Comparison of ENCODE assay signal across 13 cellular contexts in the genomic region with DNA sequence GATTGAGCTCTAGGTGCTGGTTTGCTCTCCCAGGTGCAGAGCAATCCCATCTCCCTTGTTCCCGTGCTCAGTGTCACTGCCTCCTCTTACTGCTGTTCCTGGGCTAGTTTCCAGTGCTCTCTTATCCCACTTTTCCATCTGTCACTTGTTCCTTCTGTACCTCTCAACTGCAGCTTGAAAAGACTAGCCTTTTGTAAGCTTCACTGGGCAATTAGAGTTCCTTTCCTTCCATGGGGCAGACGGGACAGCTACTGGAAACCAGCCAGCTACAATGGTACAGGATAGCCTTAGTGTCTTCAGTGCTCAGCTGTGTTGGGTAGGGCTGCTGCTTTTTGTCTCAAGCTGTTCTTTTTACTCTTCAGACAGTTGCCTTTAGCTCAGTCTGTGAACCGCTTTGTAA. TPM values are rescaled to one million over a fixed set of nuclear protein-coding genes. Genes with fewer than 3 reads are reported as not detected.
A peak's percentile ranks its signal among the peaks of the same experiment; 100 is the strongest.
DNase-seq lines count a peak whose midpoint lies in the region; ATAC-seq lines count a peak whose summit lies in the region.
"Had no signal": no experiment of that assay in that cellular context is flagged by ENCODE, and none has a peak within 500 bp of the region (broad histone marks: within the 10 kb centered on the region; RNA-seq: fewer than 3 reads in every experiment).

No MANE protein-coding gene starts in this region.

- no peak overlapping the region for H3K27ac Mint-ChIP-seq in activated CD4-positive, alpha-beta memory T cell treated with anti-CD3 and anti-CD28 coated beads, Interleukin-2, amount 10 ng/mL, durations not matched to agents 7 days and 5 days
- H3K27ac Mint-ChIP-seq: activated T-helper 17 cell treated with anti-CD3 and anti-CD28 coated beads, Interleukin-2, amount 50 U/mL, for 72 hours; progenitor cell of endocrine pancreas had no signal

- H3K36me3 Mint-ChIP-seq in activated CD4-positive, alpha-beta memory T cell treated with anti-CD3 and anti-CD28 coated beads, Interleukin-2, amount 10 ng/mL, durations not matched to agents 7 days and 5 days (ENCODE audit: low read depth), result peaks cover 52% of the 10 kb centered on the region

- no peak overlapping the region for H3K4me3 Mint-ChIP-seq in activated CD4-positive, alpha-beta memory T cell treated with anti-CD3 and anti-CD28 coated beads, Interleukin-2, amount 10 ng/mL, durations not matched to agents 7 days and 5 days
- H3K4me3 Mint-ChIP-seq: activated T-helper 17 cell treated with anti-CD3 and anti-CD28 coated beads, Interleukin-2, amount 50 U/mL, for 72 hours; endodermal cell had no signal

- no peaks in the 10 kb centered on the region for H3K9me3 Mint-ChIP-seq in activated CD4-positive, alpha-beta memory T cell treated with anti-CD3 and anti-CD28 coated beads, Interleukin-2, amount 10 ng/mL, durations not matched to agents 7 days and 5 days
- H3K9me3 Mint-ChIP-seq: activated T-helper 17 cell treated with anti-CD3 and anti-CD28 coated beads, Interleukin-2, amount 50 U/mL, for 72 hours; endodermal cell had no signal

- no peak for ATAC-seq in GM21360 (IDR thresholded peaks at IDR 0.05; ENCODE audit: unreplicated experiment)
- ATAC-seq: GM12878 had no signal

- DNase-seq in D341Med (ENCODE audit: low spot score) (peak; percentile 40), NCI-H1694 treated with DMSO at 0.1 percent for 48 hours (lab: John Stamatoyannopoulos, UW) (peak; percentile 85), cerebellar cortex (ENCODE audit: low spot score) (peak; percentile 99), middle frontal gyrus (ENCODE audit: extremely low spot score, low spot score) (peak; percentile 63), T-helper 1 cell (no peak), NCI-H2081 treated with DMSO at 0.1 percent for 48 hours (lab: John Stamatoyannopoulos, UW) (no peak)
- no peak for DNase-seq in activated CD4-positive, alpha-beta memory T cell treated with anti-CD3 and anti-CD28 coated beads, Interleukin-2, amount 10 ng/mL, durations not matched to agents 7 days and 5 days
- DNase-seq: endodermal cell, T-helper 9 cell had no signal

- peaks cover 17% of the 10 kb centered on the region for H3K4me1 Mint-ChIP-seq in activated CD4-positive, alpha-beta memory T cell treated with anti-CD3 and anti-CD28 coated beads, Interleukin-2, amount 10 ng/mL, durations not matched to agents 7 days and 5 days
- H3K4me1 Mint-ChIP-seq: activated T-helper 17 cell treated with anti-CD3 and anti-CD28 coated beads, Interleukin-2, amount 50 U/mL, for 72 hours had no signal

- no peaks in the 10 kb centered on the region for H3K27me3 Mint-ChIP-seq in activated CD4-positive, alpha-beta memory T cell treated with anti-CD3 and anti-CD28 coated beads, Interleukin-2, amount 10 ng/mL, durations not matched to agents 7 days and 5 days
- H3K27me3 Mint-ChIP-seq: activated T-helper 17 cell treated with anti-CD3 and anti-CD28 coated beads, Interleukin-2, amount 50 U/mL, for 72 hours; progenitor cell of endocrine pancreas had no signal

- POLR2A ChIA-PET in activated CD4-positive, alpha-beta memory T cell treated with anti-CD3 and anti-CD28 coated beads, Interleukin-2, amount 10 ng/mL, durations not matched to agents 7 days and 5 days (lab: Charles Lee), result interaction anchor here (1.7 kb wide), 1 partner anchor 39 kb away, joined by 4 read pairs; no protein-coding TSS in a partner anchor

- CTCF ChIA-PET in activated CD4-positive, alpha-beta memory T cell treated with anti-CD3 and anti-CD28 coated beads, Interleukin-2, amount 10 ng/mL, durations not matched to agents 7 days and 5 days (lab: Charles Lee), result interaction anchor here (1.1 kb wide), 2 partner anchors 39 kb away, joined by 3 read pairs; no protein-coding TSS in a partner anchor

RNA-seq across cellular contexts. Expression of a gene that starts 31.6 kb away (rescaled TPM):
- not detected for total RNA-seq in activated CD4-positive, alpha-beta memory T cell treated with anti-CD3 and anti-CD28 coated beads, Interleukin-2, amount 10 ng/mL, durations not matched to agents 7 days and 5 days
- total RNA-seq: activated T-helper 17 cell treated with anti-CD3 and anti-CD28 coated beads, Interleukin-2, amount 50 U/mL, for 72 hours; endodermal cell had no signal

RNA-seq across cellular contexts. Expression of a gene that starts 40.0 kb away (rescaled TPM):
- 10 to 100 TPM; 22.3 to 29.1 TPM for total RNA-seq in activated CD4-positive, alpha-beta memory T cell treated with anti-CD3 and anti-CD28 coated beads, Interleukin-2, amount 10 ng/mL, durations not matched to agents 7 days and 5 days

Comparison
In these comparisons a context has a peak if more than half of its experiments do, and no peak if none do; other contexts are left out.
1. DNase-seq: peak in D341Med (single experiment), NCI-H1694 treated with DMSO at 0.1 percent for 48 hours (single experiment), cerebellar cortex (single experiment) and middle frontal gyrus (single experiment); none in T-helper 1 cell (0 of 5), activated CD4-positive, alpha-beta memory T cell treated with anti-CD3 and anti-CD28 coated beads, Interleukin-2, amount 10 ng/mL, durations not matched to agents 7 days and 5 days (single experiment) and NCI-H2081 treated with DMSO at 0.1 percent for 48 hours (single experiment).